In genomic region chr17:64505320-64506200, GRCh38 we compare ENCODE assay signal across 8 cellular contexts. TPM values are rescaled to one million over a fixed set of nuclear protein-coding genes. Genes with fewer than 3 reads are reported as not detected.
A peak's percentile ranks its signal among the peaks of the same experiment; 100 is the strongest.
DNase-seq lines count a peak whose midpoint lies in the region; ATAC-seq and TF ChIP-seq lines count a peak whose summit lies in the region.

No MANE protein-coding gene starts in this region.

- TF ChIP-seq CTCF in AG09319 (IDR thresholded peaks at IDR 0.05; ENCODE audit: low read depth, low read length), result no peak
- TF ChIP-seq CTCF in omental fat pad (IDR thresholded peaks at IDR 0.05), result no peak

- ATAC-seq in GM19452 (IDR thresholded peaks at IDR 0.05; ENCODE audit: unreplicated experiment), result peak; percentile 0
- ATAC-seq in SK-N-SH treated with all-trans-retinoic acid at 6 μM for 48 hours, result peak; percentile 68
- peak; percentile 19 to 21 for ATAC-seq in activated naive CD4-positive, alpha-beta T cell treated with anti-CD3 and anti-CD28 coated beads, Interleukin-2, amount 50 U/mL, for 72 hours
- peak; percentile 15 for ATAC-seq in omental fat pad (ENCODE audit: low FRiP score)

- DNase-seq in AG09319 (ENCODE audit: extremely low read depth, low read depth), result peak; percentile 84
- DNase-seq in NCI-H1048 (lab: John Stamatoyannopoulos, UW), result peak; percentile 65
- DNase-seq in activated naive CD4-positive, alpha-beta T cell treated with anti-CD3 and anti-CD28 coated beads, Interleukin-2, amount 50 U/mL, for 72 hours (ENCODE audit: low spot score in 2 of 2), result peak; percentile 83 to 84
- peak; percentile 89 for DNase-seq in glomerular visceral epithelial cell (ENCODE audit: extremely low spot score)
- peak; percentile 43 for DNase-seq in omental fat pad (ENCODE audit: low spot score)
- DNase-seq in superior temporal gyrus (ENCODE audit: extremely low spot score), result peak; percentile 92

- H3K9me3 Mint-ChIP-seq in activated naive CD4-positive, alpha-beta T cell treated with anti-CD3 and anti-CD28 coated beads, Interleukin-2, amount 50 U/mL, for 72 hours, result no peaks in the 10 kb centered on the region

- H3K27ac Mint-ChIP-seq in activated naive CD4-positive, alpha-beta T cell treated with anti-CD3 and anti-CD28 coated beads, Interleukin-2, amount 50 U/mL, for 72 hours, result peak overlapping the region; percentile 100

- H3K36me3 Mint-ChIP-seq in activated naive CD4-positive, alpha-beta T cell treated with anti-CD3 and anti-CD28 coated beads, Interleukin-2, amount 50 U/mL, for 72 hours, result peaks cover 64 to 72% of the 10 kb centered on the region in 2 donors

TF ChIP-seq in SK-N-SH treated with all-trans-retinoic acid at 6 μM for 48 hours, 23 proteins besides CTCF, POLR2A, EP300 and RAD21 (continues in another document):
- 0 out of 2 replicates have a peak, but pooled peaks have one; percentile 6 for TF ChIP-seq ZNF8 (CRISPR knock-in tag; IDR thresholded peaks at IDR 0.05)
- no peak; the same call in 1 of the 2 replicates for TF ChIP-seq TCF4 (CRISPR knock-in tag; IDR thresholded peaks at IDR 0.05; ENCODE audit: borderline replicate concordance)
- no peak for TF ChIP-seq ARNTL (CRISPR knock-in tag; IDR thresholded peaks at IDR 0.05; ENCODE audit: borderline replicate concordance, low read depth)
- TF ChIP-seq GLIS3 (CRISPR knock-in tag; IDR thresholded peaks at IDR 0.05), result peak; percentile 97
- peak; percentile 63; the same call in 1 of the 2 replicates for TF ChIP-seq TOX (CRISPR knock-in tag; IDR thresholded peaks at IDR 0.05; ENCODE audit: borderline replicate concordance)
- no peak; the same call in 1 of the 2 replicates for TF ChIP-seq ZFP30 (CRISPR knock-in tag; IDR thresholded peaks at IDR 0.05)
- peak; percentile 89 for TF ChIP-seq CSDC2 (CRISPR knock-in tag; IDR thresholded peaks at IDR 0.05)
- TF ChIP-seq POU6F1 (CRISPR knock-in tag; IDR thresholded peaks at IDR 0.05; ENCODE audit: borderline replicate concordance, low read depth), result peak; percentile 80
- peak; percentile 59; the same call in 1 of the 2 replicates for TF ChIP-seq CREB5 (CRISPR knock-in tag; IDR thresholded peaks at IDR 0.05; ENCODE audit: low read depth)
- TF ChIP-seq PPARA (CRISPR knock-in tag; IDR thresholded peaks at IDR 0.05; ENCODE audit: borderline replicate concordance), result no peak
- TF ChIP-seq RARB (CRISPR knock-in tag; IDR thresholded peaks at IDR 0.05), result peak; percentile 84; the same call in 1 of the 2 replicates
- TF ChIP-seq PATZ1 (CRISPR knock-in tag; IDR thresholded peaks at IDR 0.05; ENCODE audit: borderline replicate concordance), result peak; percentile 47; the same call in 1 of the 2 replicates
- TF ChIP-seq ESRRG (CRISPR knock-in tag; IDR thresholded peaks at IDR 0.05), result peak; percentile 95
- TF ChIP-seq ISL1 (CRISPR knock-in tag; IDR thresholded peaks at IDR 0.05), result no peak
- no peak for TF ChIP-seq ZNF70 (CRISPR knock-in tag; IDR thresholded peaks at IDR 0.05)
- peak; percentile 74; the same call in 1 of the 2 replicates for TF ChIP-seq SNAI2 (CRISPR knock-in tag; IDR thresholded peaks at IDR 0.05)
- TF ChIP-seq ZFP3 (CRISPR knock-in tag; IDR thresholded peaks at IDR 0.05), result 0 out of 2 replicates have a peak, but pooled peaks have one; percentile 28
- TF ChIP-seq ZC3H10 (CRISPR knock-in tag; IDR thresholded peaks at IDR 0.05), result peak; percentile 73; the same call in 1 of the 2 replicates
- TF ChIP-seq TSHZ2 (CRISPR knock-in tag; IDR thresholded peaks at IDR 0.05), result peak; percentile 83
- peak; percentile 80 for TF ChIP-seq CSRNP3 (CRISPR knock-in tag; IDR thresholded peaks at IDR 0.05)

RNA-seq across cellular contexts. Expression of gene DDX5, which starts 0.5 kb away (rescaled TPM):
- 100 to 1,000 TPM; 687 to 793 TPM for total RNA-seq in activated naive CD4-positive, alpha-beta T cell treated with anti-CD3 and anti-CD28 coated beads, Interleukin-2, amount 50 U/mL, for 72 hours
- 100 to 1,000 TPM; 584 to 997 (median 913) TPM for total RNA-seq in omental fat pad

RNA-seq across cellular contexts. Expression of gene CEP95, which starts 1.2 kb away (rescaled TPM):
- total RNA-seq in activated naive CD4-positive, alpha-beta T cell treated with anti-CD3 and anti-CD28 coated beads, Interleukin-2, amount 50 U/mL, for 72 hours, result 100 to 1,000 TPM in 1 of 2 donors, 10 to 100 TPM in 1; 49.5 to 142 TPM
- total RNA-seq in omental fat pad, result 10 to 100 TPM; 30.4 to 60.5 (median 41.3) TPM

RNA-seq across cellular contexts. Expression of gene POLG2, which starts 8.7 kb away (rescaled TPM):
- total RNA-seq in activated naive CD4-positive, alpha-beta T cell treated with anti-CD3 and anti-CD28 coated beads, Interleukin-2, amount 50 U/mL, for 72 hours, result 10 to 100 TPM; 35.2 to 71.6 TPM
- 10 to 100 TPM in 2 of 4 donors, 1 to 10 TPM in 2; 6.3 to 27.3 (median 13.7) TPM for total RNA-seq in omental fat pad

RNA-seq across cellular contexts. Expression of gene MILR1, which starts 56.6 kb away (rescaled TPM):
- under 1 TPM in 1 of 2 donors, not detected in 1; 0.64 TPM for total RNA-seq in activated naive CD4-positive, alpha-beta T cell treated with anti-CD3 and anti-CD28 coated beads, Interleukin-2, amount 50 U/mL, for 72 hours
- 10 to 100 TPM in 3 of 4 donors, 1 to 10 TPM in 1; 7.1 to 25.1 (median 18.2) TPM for total RNA-seq in omental fat pad

Comparison
In these comparisons a context has a peak if more than half of its experiments do, and no peak if none do; other contexts are left out.
1. Peak in every context shown above with its lines: DNase-seq and ATAC-seq.
2. ATAC-seq: peak in every context shown above with its lines; median percentile 68 in SK-N-SH treated with all-trans-retinoic acid at 6 μM for 48 hours; 20 in activated naive CD4-positive, alpha-beta T cell treated with anti-CD3 and anti-CD28 coated beads, Interleukin-2, amount 50 U/mL, for 72 hours; 15 in omental fat pad; 0 in GM19452.